Comparison of ENCODE assay signal across 1 cellular context in the genomic region with DNA sequence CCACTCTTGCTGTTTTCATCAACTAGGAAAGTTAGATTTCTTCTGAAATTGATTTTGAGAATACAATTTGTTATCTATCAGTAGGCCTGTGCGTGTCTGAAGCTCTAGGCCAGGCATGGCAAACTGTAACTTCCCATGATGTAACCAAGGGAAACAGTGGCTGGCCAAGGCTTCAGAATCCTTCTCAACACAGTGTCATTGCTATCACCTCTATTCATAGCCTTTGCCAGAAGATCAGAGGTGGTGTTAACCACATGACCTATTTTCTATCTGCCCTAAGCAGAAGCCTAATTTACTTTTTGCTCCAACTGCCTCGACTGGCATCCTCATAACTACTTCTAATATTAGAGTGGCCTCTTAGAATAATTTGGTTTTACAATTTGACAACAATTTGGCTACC.
TF ChIP-seq lines count a peak whose summit lies in the region.

No MANE protein-coding gene starts in this region.

TF ChIP-seq in GM12878, 131 proteins besides CTCF, POLR2A, EP300 and RAD21:
- TF ChIP-seq, protein P1, sequence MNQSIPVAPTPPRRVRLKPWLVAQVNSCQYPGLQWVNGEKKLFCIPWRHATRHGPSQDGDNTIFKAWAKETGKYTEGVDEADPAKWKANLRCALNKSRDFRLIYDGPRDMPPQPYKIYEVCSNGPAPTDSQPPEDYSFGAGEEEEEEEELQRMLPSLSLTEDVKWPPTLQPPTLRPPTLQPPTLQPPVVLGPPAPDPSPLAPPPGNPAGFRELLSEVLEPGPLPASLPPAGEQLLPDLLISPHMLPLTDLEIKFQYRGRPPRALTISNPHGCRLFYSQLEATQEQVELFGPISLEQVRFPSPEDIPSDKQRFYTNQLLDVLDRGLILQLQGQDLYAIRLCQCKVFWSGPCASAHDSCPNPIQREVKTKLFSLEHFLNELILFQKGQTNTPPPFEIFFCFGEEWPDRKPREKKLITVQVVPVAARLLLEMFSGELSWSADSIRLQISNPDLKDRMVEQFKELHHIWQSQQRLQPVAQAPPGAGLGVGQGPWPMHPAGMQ (IDR thresholded peaks at IDR 0.05; ENCODE audit: borderline replicate concordance): no peak
- TF ChIP-seq FOXM1 (IDR thresholded peaks at IDR 0.05; ENCODE audit: low read depth, low read length) (no peak), STAT3 (IDR thresholded peaks at IDR 0.05; ENCODE audit: low read depth, low read length) (no peak), CBFB (IDR thresholded peaks at IDR 0.05; ENCODE audit: low read depth) (no peak), NBN (IDR thresholded peaks at IDR 0.05) (no peak), ZZZ3 (IDR thresholded peaks at IDR 0.05; ENCODE audit: control insufficient read depth, insufficient read length, low read depth) (no peak), SRF (IDR thresholded peaks at IDR 0.05; ENCODE audit: low read depth in 2 of 2, low read length in 2 of 2) (no peak), NR2C1 (IDR thresholded peaks at IDR 0.05) (no peak), NFXL1 (IDR thresholded peaks at IDR 0.05; ENCODE audit: borderline replicate concordance) (no peak), POLR2AphosphoS2 (IDR thresholded peaks at IDR 0.05; ENCODE audit: low read depth, low read length) (no peak), IKZF2 (IDR thresholded peaks at IDR 0.05) (no peak), NFIC (IDR thresholded peaks at IDR 0.05; ENCODE audit: low read depth, low read length) (no peak), POLR2AphosphoS5 (IDR thresholded peaks at IDR 0.05; ENCODE audit: low read length) (no peak), YY1 (IDR thresholded peaks at IDR 0.05; ENCODE audit: low read depth, low read length) (no peak)
- TF ChIP-seq, protein P2, sequence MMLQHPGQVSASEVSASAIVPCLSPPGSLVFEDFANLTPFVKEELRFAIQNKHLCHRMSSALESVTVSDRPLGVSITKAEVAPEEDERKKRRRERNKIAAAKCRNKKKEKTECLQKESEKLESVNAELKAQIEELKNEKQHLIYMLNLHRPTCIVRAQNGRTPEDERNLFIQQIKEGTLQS (IDR thresholded peaks at IDR 0.05; ENCODE audit: borderline replicate concordance, extremely low read depth, low read depth, low read length): no peak
- TF ChIP-seq, protein P3, sequence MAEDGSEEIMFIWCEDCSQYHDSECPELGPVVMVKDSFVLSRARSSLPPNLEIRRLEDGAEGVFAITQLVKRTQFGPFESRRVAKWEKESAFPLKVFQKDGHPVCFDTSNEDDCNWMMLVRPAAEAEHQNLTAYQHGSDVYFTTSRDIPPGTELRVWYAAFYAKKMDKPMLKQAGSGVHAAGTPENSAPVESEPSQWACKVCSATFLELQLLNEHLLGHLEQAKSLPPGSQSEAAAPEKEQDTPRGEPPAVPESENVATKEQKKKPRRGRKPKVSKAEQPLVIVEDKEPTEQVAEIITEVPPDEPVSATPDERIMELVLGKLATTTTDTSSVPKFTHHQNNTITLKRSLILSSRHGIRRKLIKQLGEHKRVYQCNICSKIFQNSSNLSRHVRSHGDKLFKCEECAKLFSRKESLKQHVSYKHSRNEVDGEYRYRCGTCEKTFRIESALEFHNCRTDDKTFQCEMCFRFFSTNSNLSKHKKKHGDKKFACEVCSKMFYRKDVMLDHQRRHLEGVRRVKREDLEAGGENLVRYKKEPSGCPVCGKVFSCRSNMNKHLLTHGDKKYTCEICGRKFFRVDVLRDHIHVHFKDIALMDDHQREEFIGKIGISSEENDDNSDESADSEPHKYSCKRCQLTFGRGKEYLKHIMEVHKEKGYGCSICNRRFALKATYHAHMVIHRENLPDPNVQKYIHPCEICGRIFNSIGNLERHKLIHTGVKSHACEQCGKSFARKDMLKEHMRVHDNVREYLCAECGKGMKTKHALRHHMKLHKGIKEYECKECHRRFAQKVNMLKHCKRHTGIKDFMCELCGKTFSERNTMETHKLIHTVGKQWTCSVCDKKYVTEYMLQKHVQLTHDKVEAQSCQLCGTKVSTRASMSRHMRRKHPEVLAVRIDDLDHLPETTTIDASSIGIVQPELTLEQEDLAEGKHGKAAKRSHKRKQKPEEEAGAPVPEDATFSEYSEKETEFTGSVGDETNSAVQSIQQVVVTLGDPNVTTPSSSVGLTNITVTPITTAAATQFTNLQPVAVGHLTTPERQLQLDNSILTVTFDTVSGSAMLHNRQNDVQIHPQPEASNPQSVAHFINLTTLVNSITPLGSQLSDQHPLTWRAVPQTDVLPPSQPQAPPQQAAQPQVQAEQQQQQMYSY (CRISPR knock-in tag; IDR thresholded peaks at IDR 0.05): no peak
- TF ChIP-seq, protein P4, sequence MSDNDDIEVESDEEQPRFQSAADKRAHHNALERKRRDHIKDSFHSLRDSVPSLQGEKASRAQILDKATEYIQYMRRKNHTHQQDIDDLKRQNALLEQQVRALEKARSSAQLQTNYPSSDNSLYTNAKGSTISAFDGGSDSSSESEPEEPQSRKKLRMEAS (IDR thresholded peaks at IDR 0.05; ENCODE audit: low read depth, low read length): no peak
- TF ChIP-seq, protein P5, sequence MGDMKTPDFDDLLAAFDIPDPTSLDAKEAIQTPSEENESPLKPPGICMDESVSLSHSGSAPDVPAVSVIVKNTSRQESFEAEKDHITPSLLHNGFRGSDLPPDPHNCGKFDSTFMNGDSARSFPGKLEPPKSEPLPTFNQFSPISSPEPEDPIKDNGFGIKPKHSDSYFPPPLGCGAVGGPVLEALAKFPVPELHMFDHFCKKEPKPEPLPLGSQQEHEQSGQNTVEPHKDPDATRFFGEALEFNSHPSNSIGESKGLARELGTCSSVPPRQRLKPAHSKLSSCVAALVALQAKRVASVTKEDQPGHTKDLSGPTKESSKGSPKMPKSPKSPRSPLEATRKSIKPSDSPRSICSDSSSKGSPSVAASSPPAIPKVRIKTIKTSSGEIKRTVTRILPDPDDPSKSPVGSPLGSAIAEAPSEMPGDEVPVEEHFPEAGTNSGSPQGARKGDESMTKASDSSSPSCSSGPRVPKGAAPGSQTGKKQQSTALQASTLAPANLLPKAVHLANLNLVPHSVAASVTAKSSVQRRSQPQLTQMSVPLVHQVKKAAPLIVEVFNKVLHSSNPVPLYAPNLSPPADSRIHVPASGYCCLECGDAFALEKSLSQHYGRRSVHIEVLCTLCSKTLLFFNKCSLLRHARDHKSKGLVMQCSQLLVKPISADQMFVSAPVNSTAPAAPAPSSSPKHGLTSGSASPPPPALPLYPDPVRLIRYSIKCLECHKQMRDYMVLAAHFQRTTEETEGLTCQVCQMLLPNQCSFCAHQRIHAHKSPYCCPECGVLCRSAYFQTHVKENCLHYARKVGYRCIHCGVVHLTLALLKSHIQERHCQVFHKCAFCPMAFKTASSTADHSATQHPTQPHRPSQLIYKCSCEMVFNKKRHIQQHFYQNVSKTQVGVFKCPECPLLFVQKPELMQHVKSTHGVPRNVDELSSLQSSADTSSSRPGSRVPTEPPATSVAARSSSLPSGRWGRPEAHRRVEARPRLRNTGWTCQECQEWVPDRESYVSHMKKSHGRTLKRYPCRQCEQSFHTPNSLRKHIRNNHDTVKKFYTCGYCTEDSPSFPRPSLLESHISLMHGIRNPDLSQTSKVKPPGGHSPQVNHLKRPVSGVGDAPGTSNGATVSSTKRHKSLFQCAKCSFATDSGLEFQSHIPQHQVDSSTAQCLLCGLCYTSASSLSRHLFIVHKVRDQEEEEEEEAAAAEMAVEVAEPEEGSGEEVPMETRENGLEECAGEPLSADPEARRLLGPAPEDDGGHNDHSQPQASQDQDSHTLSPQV (IDR thresholded peaks at IDR 0.05): no peak
TF ChIP-seq in GM12878: peak in this region for 0.
